Comparison of ENCODE assay signal across 8 cellular contexts in genomic region chr2:133780099-133780996, GRCh38.
DNase-seq lines count a peak whose midpoint lies in the region; ATAC-seq and TF ChIP-seq lines count a peak whose summit lies in the region.

No MANE protein-coding gene starts in this region.

- no peak overlapping the region for H3K4me3 ChIP-seq in astrocyte of the cerebellum (ENCODE audit: low read depth, low read length)
- H3K4me3 ChIP-seq in spleen = no peak overlapping the region

- H3K27ac ChIP-seq in spleen = no peak overlapping the region

- TF ChIP-seq POLR2A in spleen (IDR thresholded peaks at IDR 0.05) = no peak

- no peaks in the 10 kb centered on the region for H3K4me1 ChIP-seq in spleen

- peak; percentile 72 for ATAC-seq in HG03095 (IDR thresholded peaks at IDR 0.05; ENCODE audit: unreplicated experiment)

- in situ Hi-C loops in astrocyte of the cerebellum (cut with HindIII; ENCODE audit: low sequenced_read_pairs) = no loop called here

- TF ChIP-seq CTCF in astrocyte of the cerebellum (IDR thresholded peaks at IDR 0.05; ENCODE audit: low read depth, low read length, missing control alignments) (peak; percentile 85), spleen (IDR thresholded peaks at IDR 0.05 in 8 of 11, conservative IDR thresholded peaks at IDR 0.05 in 3 of 11) (peak in 9 of 11 experiments; percentile 12 to 74 (median 64))

- intact Hi-C loops in spleen (cut with DNase I; ENCODE audit: low total_unique reads) = no loop called here

- H3K27me3 ChIP-seq in spleen (replicated peaks in 1 of 7) = no peaks in the 10 kb centered on the region

- no peaks in the 10 kb centered on the region for H3K36me3 ChIP-seq in spleen

- DNase-seq in A172 (ENCODE audit: low spot score) = peak; percentile 76
- DNase-seq in ELF-1 (ENCODE audit: low read depth, low spot score) = peak; percentile 57
- peak; percentile 37 to 79 for DNase-seq in NCI-H524 (lab: John Stamatoyannopoulos, UW)
- peak; percentile 76 for DNase-seq in astrocyte of the cerebellum (ENCODE audit: low read depth)
- peak in 26 of 51 donors; percentile 3 to 84 (median 26) for DNase-seq in hypothalamus (lab: John Stamatoyannopoulos, UW)
- DNase-seq in spleen = no peak
- no peak for DNase-seq in mesenteric fat pad (ENCODE audit: low spot score)

- 49 to 62% (median 55%) methylated on average over 12 of the region's 12 CpGs for WGBS in spleen, 5 donors

- peaks cover 0 to 3% (median 0%) of the 10 kb centered on the region in 8 donors for H3K9me3 ChIP-seq in spleen

Comparison
In these comparisons a context has a peak if more than half of its experiments do, and no peak if none do; other contexts are left out.
1. DNase-seq: peak in A172 (single experiment), ELF-1 (single experiment), NCI-H524 (2 of 2), astrocyte of the cerebellum (single experiment) and hypothalamus (26 of 51); none in spleen (single experiment) and mesenteric fat pad (single experiment).